35 cellular contexts compared by ENCODE assay signal in the genomic region with DNA sequence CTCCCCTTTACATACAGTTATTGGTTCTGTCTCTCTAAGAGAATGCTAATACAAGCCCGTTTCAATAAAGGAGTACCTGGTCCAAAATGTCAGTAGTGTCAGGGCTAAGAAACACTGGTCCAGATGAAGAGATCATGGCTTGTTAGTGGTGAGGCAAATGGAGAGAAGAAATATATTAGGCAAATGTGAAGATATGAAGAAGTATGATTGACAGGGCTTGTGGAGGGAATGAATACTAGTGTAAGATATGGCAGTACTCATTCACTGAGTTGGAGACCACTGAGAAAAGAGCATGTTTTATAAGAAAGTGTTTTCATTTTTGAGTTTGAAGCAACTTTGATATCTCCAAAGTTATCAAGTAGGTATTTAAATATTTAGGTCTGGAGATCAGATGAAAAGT.
"Had no signal": no experiment of that assay in that cellular context is flagged by ENCODE, and none has a peak within 500 bp of the region (broad histone marks: within the 10 kb centered on the region; RNA-seq: fewer than 3 reads in every experiment).

No MANE protein-coding gene starts in this region.

- DNase-seq: Karpas-422, Kasumi-1, MG63, MM.1S, MV-4-11, NCI-H1048, NCI-H1092, NCI-H1092 treated with DMSO at 0.1 percent for 48 hours, NCI-H1105, NCI-H1105 treated with DMSO at 0.1 percent for 48 hours, NCI-H1417, NCI-H1417 treated with DMSO at 0.1 percent for 48 hours, NCI-H1436, NCI-H1436 treated with DMSO at 0.1 percent for 48 hours, NCI-H146, NCI-H1694, NCI-H1694 treated with DMSO at 0.1 percent for 48 hours, NCI-H187, NCI-H187 treated with DMSO at 0.1 percent for 48 hours, NCI-H1930, NCI-H2029, NCI-H2029 treated with DMSO at 0.1 percent for 48 hours, NCI-H2081, NCI-H2081 treated with DMSO at 0.1 percent for 48 hours, NCI-H2107, NCI-H2171, NCI-H2171 treated with DMSO at 0.1 percent for 48 hours, NCI-H2227 treated with DMSO at 0.1 percent for 48 hours, NCI-H226, NCI-H345, NCI-H446, NCI-H446 treated with DMSO at 0.1 percent for 48 hours, NCI-H510A, NCI-H510A treated with DMSO at 0.1 percent for 48 hours, NCI-H524 had no signal

- H3K27me3 ChIP-seq: MG63 had no signal

- H3K4me3 ChIP-seq: MG63 had no signal

- H3K36me3 ChIP-seq: MG63 had no signal

- H3K9me3 ChIP-seq: MG63 had no signal
